ENCODE assay signal across 10 cellular contexts in the genomic region with DNA sequence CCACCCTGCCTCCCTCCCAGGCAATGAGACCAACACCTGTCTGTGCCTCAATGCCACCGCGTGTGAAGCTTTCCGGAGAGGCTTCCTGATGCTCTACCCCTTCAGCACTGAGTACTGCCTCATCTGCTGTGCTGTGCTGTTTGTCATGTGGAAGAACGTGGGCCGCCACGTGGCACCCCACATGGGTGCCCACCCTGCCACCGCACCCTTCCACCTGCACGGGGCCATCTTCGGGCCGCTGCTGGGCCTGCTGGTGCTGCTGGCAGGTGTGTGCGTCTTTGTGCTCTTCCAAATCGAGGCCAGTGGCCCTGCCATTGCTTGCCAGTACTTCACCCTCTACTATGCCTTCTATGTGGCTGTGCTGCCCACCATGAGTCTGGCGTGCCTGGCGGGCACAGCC. TPM values are rescaled to one million over a fixed set of nuclear protein-coding genes. Genes with fewer than 3 reads are reported as not detected.
"Had no signal": no experiment of that assay in that cellular context is flagged by ENCODE, and none has a peak within 500 bp of the region (broad histone marks: within the 10 kb centered on the region; RNA-seq: fewer than 3 reads in every experiment).

No MANE protein-coding gene starts in this region.

- H3K36me3 ChIP-seq: HAP-1 had no signal

- H3K4me3 ChIP-seq: GM23338, HAP-1, K562 had no signal

- H3K9me3 ChIP-seq: HAP-1 had no signal

- DNase-seq: H7, HFFc6, IMR-90, KG1 had no signal

- FAIRE-seq: K562 had no signal

- H3K4me1 ChIP-seq: HAP-1 had no signal

- H3K27ac ChIP-seq: HL-60 had no signal

- H2AFZ ChIP-seq: GM23338 had no signal

- H3K4me2 ChIP-seq: GM23338 had no signal

RNA-seq across cellular contexts. Expression of a gene that starts 10.9 kb away (rescaled TPM):
- total RNA-seq: GM23338, H4, H7, HFFc6, HT1080, IMR-90, K562 had no signal
- polyA plus RNA-seq: GM23338, IMR-90, K562 had no signal

RNA-seq across cellular contexts. Expression of a gene that starts 22.6 kb away (rescaled TPM):
- total RNA-seq: GM23338, H4, H7, HFFc6, HT1080, IMR-90 had no signal
- polyA plus RNA-seq: GM23338, IMR-90 had no signal

RNA-seq across cellular contexts. Expression of a gene that starts 23.6 kb away (rescaled TPM):
- total RNA-seq: HFFc6, HT1080, IMR-90 had no signal
- polyA plus RNA-seq: IMR-90 had no signal
